Comparison of ENCODE assay signal across 7 cellular contexts in the genomic region with DNA sequence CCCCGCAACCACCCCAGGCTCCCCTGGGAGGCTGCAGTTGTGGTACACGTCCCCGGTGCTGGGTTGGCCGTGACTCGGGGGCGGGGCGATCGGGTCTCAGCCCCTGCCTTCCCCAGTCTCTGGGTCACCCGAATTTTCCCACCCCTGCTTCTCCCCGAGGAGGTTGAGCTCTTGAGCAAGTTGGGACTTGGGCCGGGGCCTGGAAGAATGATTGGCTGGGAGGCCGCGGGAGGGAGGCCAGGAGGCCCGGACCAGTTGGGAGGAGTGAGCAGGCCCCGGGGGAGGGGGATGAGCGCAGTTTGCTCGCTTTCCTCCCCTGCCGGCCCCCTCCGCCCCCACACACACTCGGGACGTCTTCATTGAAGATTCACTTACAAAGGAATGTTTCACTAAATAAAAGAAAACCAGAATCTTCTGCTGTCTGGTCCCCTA.
DNase-seq lines count a peak whose midpoint lies in the region; ATAC-seq and TF ChIP-seq lines count a peak whose summit lies in the region.

No MANE protein-coding gene starts in this region.

- H3K4me1 ChIP-seq in HUES48 (ENCODE audit: control insufficient read depth, insufficient read depth, low read length), result peaks cover 22% of the 10 kb centered on the region

- TF ChIP-seq CTCF in retinal pigment epithelial cell (conservative IDR thresholded peaks at IDR 0.05; ENCODE audit: low read depth, low read length), result no peak

- peak overlapping the region; percentile 69 for H3K27ac ChIP-seq in HUES48 (ENCODE audit: low read depth, low read length)

- peak; percentile 71 for DNase-seq in astrocyte of the hippocampus (ENCODE audit: low read depth, low spot score)
- DNase-seq in hypothalamus (lab: John Stamatoyannopoulos, UW), result peak in 39 of 51 donors; percentile 16 to 76 (median 45)
- DNase-seq in retinal pigment epithelial cell (ENCODE audit: low read depth), result no peak
- DNase-seq in KBM-7, result no peak
- no peak for DNase-seq in kidney glomerular epithelial cell (lab: John Stamatoyannopoulos, UW)

- H3K4me3 ChIP-seq in HUES48 (ENCODE audit: low read depth, low read length), result peak overlapping the region; percentile 65
- peak overlapping the region; percentile 30 for H3K4me3 ChIP-seq in retinal pigment epithelial cell (ENCODE audit: low read length)

- no peaks in the 10 kb centered on the region for H3K36me3 ChIP-seq in HUES48 (ENCODE audit: control insufficient read depth, insufficient read depth, low read length)

- no peaks in the 10 kb centered on the region for H3K9me3 ChIP-seq in HUES48 (ENCODE audit: control insufficient read depth, insufficient read depth, low read length)

- in situ Hi-C loops in KBM-7 (cut with MboI; ENCODE audit: low pct_unique_long_range_greater_than_20kb, low sequenced_read_pairs), result no loop called here

- H3K9ac ChIP-seq in HUES48 (ENCODE audit: low read depth, low read length), result no peak overlapping the region

- ATAC-seq in HG03439 (IDR thresholded peaks at IDR 0.05; ENCODE audit: unreplicated experiment), result no peak

- H3K27me3 ChIP-seq in HUES48 (ENCODE audit: control insufficient read depth, insufficient read depth, low read length), result no peaks in the 10 kb centered on the region

Comparison
In these comparisons a context has a peak if more than half of its experiments do, and no peak if none do; other contexts are left out.
1. DNase-seq: peak in astrocyte of the hippocampus (single experiment) and hypothalamus (39 of 51); none in retinal pigment epithelial cell (single experiment), KBM-7 (single experiment) and kidney glomerular epithelial cell (single experiment).